27 cellular contexts compared by ENCODE assay signal in genomic region chr5:124460000-124460399, GRCh38.
"Had no signal": no experiment of that assay in that cellular context is flagged by ENCODE, and none has a peak within 500 bp of the region (broad histone marks: within the 10 kb centered on the region; RNA-seq: fewer than 3 reads in every experiment).

No MANE protein-coding gene starts in this region.

- H3K36me3 Mint-ChIP-seq: naive thymus-derived CD8-positive, alpha-beta T cell had no signal

- ATAC-seq: activated CD8-positive, alpha-beta T cell treated with anti-CD3 and anti-CD28 coated beads for 36 hours; activated T-cell treated with anti-CD3 and anti-CD28 coated beads, Interleukin-2, amount 50 U/mL, for 4 hours; activated T-helper 17 cell treated with anti-CD3 and anti-CD28 coated beads, Interleukin-2, amount 50 U/mL, for 72 hours; left lung; naive thymus-derived CD8-positive, alpha-beta T cell; stimulated activated memory B cell treated with anti-CD40 and anti-IgM and Interleukin-4, amounts not matched to agents 10 μg/mL and 1 μg/mL and 100 μg/mL, for 72 hours; T-helper 17 cell; upper lobe of right lung; WTC11 had no signal

- H3K36me3 ChIP-seq: esophagus muscularis mucosa, left lung, sigmoid colon, stomach, tibial artery, upper lobe of right lung had no signal

- H3K27me3 ChIP-seq: esophagus muscularis mucosa, left lung, sigmoid colon, stomach, tibial artery, upper lobe of right lung had no signal

- H3K27ac ChIP-seq: esophagus muscularis mucosa, left lung, sigmoid colon, stomach, tibial artery, upper lobe of right lung had no signal

- H3K4me3 ChIP-seq: esophagus muscularis mucosa, left lung, sigmoid colon, stomach, tibial artery, upper lobe of right lung had no signal

- H3K27ac Mint-ChIP-seq: activated CD4-positive, alpha-beta T cell treated with anti-CD3 and anti-CD28 coated beads, Interleukin-2, amount 10 ng/mL, durations not matched to agents 7 days and 5 days; activated CD8-positive, alpha-beta T cell treated with anti-CD3 and anti-CD28 coated beads for 36 hours; activated T-helper 17 cell treated with anti-CD3 and anti-CD28 coated beads, Interleukin-2, amount 50 U/mL, for 72 hours; dendritic cell treated with granulocyte-macrophage colony-stimulating factor and Interleukin-4, amounts not matched to agents 40 ng/mL and 50 ng/mL, for 4 days; endodermal cell; naive thymus-derived CD8-positive, alpha-beta T cell; stimulated activated memory B cell treated with anti-CD40 and anti-IgM and Interleukin-4, amounts not matched to agents 10 μg/mL and 1 μg/mL and 100 μg/mL, for 72 hours; T-helper 17 cell; WTC11 had no signal

- H3K4me3 Mint-ChIP-seq: activated CD4-positive, alpha-beta T cell treated with anti-CD3 and anti-CD28 coated beads, Interleukin-2, amount 10 ng/mL, durations not matched to agents 7 days and 5 days; activated CD8-positive, alpha-beta T cell treated with anti-CD3 and anti-CD28 coated beads for 36 hours; activated T-cell treated with anti-CD3 and anti-CD28 coated beads, Interleukin-2, amount 50 U/mL, for 4 hours; activated T-helper 17 cell treated with anti-CD3 and anti-CD28 coated beads, Interleukin-2, amount 50 U/mL, for 72 hours; central memory CD8-positive, alpha-beta T cell; dendritic cell treated with granulocyte-macrophage colony-stimulating factor and Interleukin-4, amounts not matched to agents 40 ng/mL and 50 ng/mL, for 4 days; endodermal cell; naive thymus-derived CD8-positive, alpha-beta T cell; stimulated activated memory B cell treated with anti-CD40 and anti-IgM and Interleukin-4, amounts not matched to agents 10 μg/mL and 1 μg/mL and 100 μg/mL, for 72 hours; T-helper 17 cell; WTC11 had no signal

- H3K27me3 Mint-ChIP-seq: activated CD4-positive, alpha-beta T cell treated with anti-CD3 and anti-CD28 coated beads, Interleukin-2, amount 10 ng/mL, durations not matched to agents 7 days and 5 days; activated CD8-positive, alpha-beta T cell treated with anti-CD3 and anti-CD28 coated beads for 36 hours; central memory CD8-positive, alpha-beta T cell; dendritic cell treated with granulocyte-macrophage colony-stimulating factor and Interleukin-4, amounts not matched to agents 40 ng/mL and 50 ng/mL, for 4 days; stimulated activated memory B cell treated with anti-CD40 and anti-IgM and Interleukin-4, amounts not matched to agents 10 μg/mL and 1 μg/mL and 100 μg/mL, for 72 hours; T-helper 17 cell had no signal

- H3K9me3 Mint-ChIP-seq: activated CD4-positive, alpha-beta T cell treated with anti-CD3 and anti-CD28 coated beads, Interleukin-2, amount 10 ng/mL, durations not matched to agents 7 days and 5 days; activated CD8-positive, alpha-beta T cell treated with anti-CD3 and anti-CD28 coated beads for 36 hours had no signal

- H3K4me1 Mint-ChIP-seq: activated CD4-positive, alpha-beta T cell treated with anti-CD3 and anti-CD28 coated beads, Interleukin-2, amount 10 ng/mL, durations not matched to agents 7 days and 5 days; activated T-helper 17 cell treated with anti-CD3 and anti-CD28 coated beads, Interleukin-2, amount 50 U/mL, for 72 hours; central memory CD8-positive, alpha-beta T cell; T-helper 17 cell had no signal

- H3K9me3 ChIP-seq: esophagus muscularis mucosa, sigmoid colon, tibial artery, upper lobe of right lung had no signal

- DNase-seq: activated CD4-positive, alpha-beta T cell treated with anti-CD3 and anti-CD28 coated beads for 1 hour; activated CD4-positive, alpha-beta T cell treated with anti-CD3 and anti-CD28 coated beads, Interleukin-2, amount 10 ng/mL, durations not matched to agents 7 days and 5 days; activated CD8-positive, alpha-beta T cell treated with anti-CD3 and anti-CD28 coated beads for 36 hours; activated gamma-delta T cell treated with Interleukin-2 at 50 U/mL for 16 hours; activated naive CD4-positive, alpha-beta T cell treated with anti-CD3 and anti-CD28 coated beads, Interleukin-2, amount 50 U/mL, for 16 hours; activated T-cell treated with anti-CD3 and anti-CD28 coated beads, Interleukin-2, amount 50 U/mL, for 4 hours; amniotic stem cell; endodermal cell; foreskin melanocyte; left lung; naive thymus-derived CD8-positive, alpha-beta T cell; sigmoid colon; small intestine; stimulated activated CD4-positive, alpha-beta T cell treated with anti-CD3 and anti-CD28 coated beads, Interleukin-1b, Interleukin-23, amount 100 ng/mL, for 48 hours; stimulated activated CD4-positive, alpha-beta T cell treated with anti-CD3 and anti-CD28 coated beads, Interleukin-4, amount 100 ng/mL, for 4 hours; stimulated activated CD8-positive, alpha-beta memory T cell treated with anti-CD3 and anti-CD28 coated beads, Interleukin-4, amount 100 ng/mL, for 48 hours; stomach; T-helper 17 cell; T1000; tibial artery; upper lobe of right lung had no signal

- H3K4me1 ChIP-seq: left lung, sigmoid colon, upper lobe of right lung had no signal
